In the genomic region with DNA sequence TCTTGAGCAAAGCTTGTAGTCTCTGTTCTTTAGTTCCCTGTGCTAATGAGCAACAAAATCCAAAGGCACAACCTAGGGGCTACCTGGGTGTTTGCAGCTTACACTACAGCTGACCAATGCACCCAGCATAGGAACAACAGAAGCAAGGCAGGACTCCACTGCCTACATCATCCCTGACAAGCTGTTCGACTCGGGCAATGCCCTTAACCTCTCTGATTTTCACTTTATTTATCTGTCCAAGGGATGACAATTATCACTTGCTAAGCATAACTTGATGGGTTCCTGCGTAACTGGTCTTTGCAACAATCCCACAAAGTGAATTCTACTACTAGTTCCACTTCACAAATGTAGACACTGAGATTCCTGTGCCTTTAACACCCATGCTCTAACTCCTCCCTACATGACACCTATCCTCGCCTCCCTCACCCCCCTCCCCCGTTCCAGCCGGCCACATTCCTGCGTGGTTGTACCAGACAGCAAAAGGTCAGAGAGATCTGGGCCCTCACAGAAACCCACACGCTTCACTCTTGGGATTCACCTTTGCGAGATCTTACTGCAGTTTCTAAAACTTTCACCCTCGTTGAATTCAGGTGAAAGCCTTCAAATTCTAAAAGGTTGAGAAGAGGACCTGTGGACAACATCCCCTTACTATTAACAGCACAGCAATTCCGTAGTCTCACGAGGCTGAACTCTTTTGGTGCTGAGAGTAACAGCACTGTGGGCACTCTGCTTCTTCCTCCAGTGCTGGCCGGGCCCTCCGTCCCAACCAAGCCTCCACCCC, we compare ENCODE assay signal across 1 cellular context.
TF ChIP-seq lines count a peak whose summit lies in the region.

No MANE protein-coding gene starts in this region.

TF ChIP-seq in K562, 482 proteins besides CTCF, POLR2A, EP300 and RAD21 (continued from another document and continues in another):
- no peak for TF ChIP-seq ZNF318 (IDR thresholded peaks at IDR 0.05; ENCODE audit: borderline replicate concordance in 1 of 2, low read depth in 1 of 2)
- no peak for TF ChIP-seq NR4A1 (CRISPR knock-in tag; IDR thresholded peaks at IDR 0.05)
- no peak for TF ChIP-seq NR4A1 (tag; IDR thresholded peaks at IDR 0.05)
- TF ChIP-seq, protein P1, sequence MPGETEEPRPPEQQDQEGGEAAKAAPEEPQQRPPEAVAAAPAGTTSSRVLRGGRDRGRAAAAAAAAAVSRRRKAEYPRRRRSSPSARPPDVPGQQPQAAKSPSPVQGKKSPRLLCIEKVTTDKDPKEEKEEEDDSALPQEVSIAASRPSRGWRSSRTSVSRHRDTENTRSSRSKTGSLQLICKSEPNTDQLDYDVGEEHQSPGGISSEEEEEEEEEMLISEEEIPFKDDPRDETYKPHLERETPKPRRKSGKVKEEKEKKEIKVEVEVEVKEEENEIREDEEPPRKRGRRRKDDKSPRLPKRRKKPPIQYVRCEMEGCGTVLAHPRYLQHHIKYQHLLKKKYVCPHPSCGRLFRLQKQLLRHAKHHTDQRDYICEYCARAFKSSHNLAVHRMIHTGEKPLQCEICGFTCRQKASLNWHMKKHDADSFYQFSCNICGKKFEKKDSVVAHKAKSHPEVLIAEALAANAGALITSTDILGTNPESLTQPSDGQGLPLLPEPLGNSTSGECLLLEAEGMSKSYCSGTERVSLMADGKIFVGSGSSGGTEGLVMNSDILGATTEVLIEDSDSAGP (CRISPR knock-in tag; IDR thresholded peaks at IDR 0.05), result peak; percentile 88
- peak; percentile 43 for TF ChIP-seq POLR2B (IDR thresholded peaks at IDR 0.05; ENCODE audit: low read depth, partially characterized antibody)
- TF ChIP-seq RFX1 (IDR thresholded peaks at IDR 0.05), result no peak
- TF ChIP-seq NFE2L1 (tag; IDR thresholded peaks at IDR 0.05; ENCODE audit: borderline replicate concordance, low read depth), result no peak
- TF ChIP-seq KDM1A (IDR thresholded peaks at IDR 0.05), result peak; percentile 75 to 89
- 0 out of 2 replicates have a peak, but pooled peaks have one; percentile 57 for TF ChIP-seq HDAC2 (IDR thresholded peaks at IDR 0.05)
- peak; percentile 73; the same call in 1 of the 2 replicates for TF ChIP-seq TEAD2 (tag; IDR thresholded peaks at IDR 0.05)
- TF ChIP-seq ZNF507 (tag; conservative IDR thresholded peaks at IDR 0.05), result no peak
- TF ChIP-seq EZH2 (IDR thresholded peaks at IDR 0.05; ENCODE audit: borderline replicate concordance, low read depth, low read length), result no peak
- TF ChIP-seq, protein P2, sequence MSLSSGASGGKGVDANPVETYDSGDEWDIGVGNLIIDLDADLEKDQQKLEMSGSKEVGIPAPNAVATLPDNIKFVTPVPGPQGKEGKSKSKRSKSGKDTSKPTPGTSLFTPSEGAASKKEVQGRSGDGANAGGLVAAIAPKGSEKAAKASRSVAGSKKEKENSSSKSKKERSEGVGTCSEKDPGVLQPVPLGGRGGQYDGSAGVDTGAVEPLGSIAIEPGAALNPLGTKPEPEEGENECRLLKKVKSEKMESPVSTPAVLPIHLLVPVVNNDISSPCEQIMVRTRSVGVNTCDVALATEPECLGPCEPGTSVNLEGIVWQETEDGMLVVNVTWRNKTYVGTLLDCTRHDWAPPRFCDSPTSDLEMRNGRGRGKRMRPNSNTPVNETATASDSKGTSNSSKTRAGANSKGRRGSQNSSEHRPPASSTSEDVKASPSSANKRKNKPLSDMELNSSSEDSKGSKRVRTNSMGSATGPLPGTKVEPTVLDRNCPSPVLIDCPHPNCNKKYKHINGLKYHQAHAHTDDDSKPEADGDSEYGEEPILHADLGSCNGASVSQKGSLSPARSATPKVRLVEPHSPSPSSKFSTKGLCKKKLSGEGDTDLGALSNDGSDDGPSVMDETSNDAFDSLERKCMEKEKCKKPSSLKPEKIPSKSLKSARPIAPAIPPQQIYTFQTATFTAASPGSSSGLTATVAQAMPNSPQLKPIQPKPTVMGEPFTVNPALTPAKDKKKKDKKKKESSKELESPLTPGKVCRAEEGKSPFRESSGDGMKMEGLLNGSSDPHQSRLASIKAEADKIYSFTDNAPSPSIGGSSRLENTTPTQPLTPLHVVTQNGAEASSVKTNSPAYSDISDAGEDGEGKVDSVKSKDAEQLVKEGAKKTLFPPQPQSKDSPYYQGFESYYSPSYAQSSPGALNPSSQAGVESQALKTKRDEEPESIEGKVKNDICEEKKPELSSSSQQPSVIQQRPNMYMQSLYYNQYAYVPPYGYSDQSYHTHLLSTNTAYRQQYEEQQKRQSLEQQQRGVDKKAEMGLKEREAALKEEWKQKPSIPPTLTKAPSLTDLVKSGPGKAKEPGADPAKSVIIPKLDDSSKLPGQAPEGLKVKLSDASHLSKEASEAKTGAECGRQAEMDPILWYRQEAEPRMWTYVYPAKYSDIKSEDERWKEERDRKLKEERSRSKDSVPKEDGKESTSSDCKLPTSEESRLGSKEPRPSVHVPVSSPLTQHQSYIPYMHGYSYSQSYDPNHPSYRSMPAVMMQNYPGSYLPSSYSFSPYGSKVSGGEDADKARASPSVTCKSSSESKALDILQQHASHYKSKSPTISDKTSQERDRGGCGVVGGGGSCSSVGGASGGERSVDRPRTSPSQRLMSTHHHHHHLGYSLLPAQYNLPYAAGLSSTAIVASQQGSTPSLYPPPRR (CRISPR knock-in tag; IDR thresholded peaks at IDR 0.05; ENCODE audit: borderline replicate concordance), result no peak
- no peak for TF ChIP-seq HLTF (IDR thresholded peaks at IDR 0.05)
- TF ChIP-seq, protein P3, sequence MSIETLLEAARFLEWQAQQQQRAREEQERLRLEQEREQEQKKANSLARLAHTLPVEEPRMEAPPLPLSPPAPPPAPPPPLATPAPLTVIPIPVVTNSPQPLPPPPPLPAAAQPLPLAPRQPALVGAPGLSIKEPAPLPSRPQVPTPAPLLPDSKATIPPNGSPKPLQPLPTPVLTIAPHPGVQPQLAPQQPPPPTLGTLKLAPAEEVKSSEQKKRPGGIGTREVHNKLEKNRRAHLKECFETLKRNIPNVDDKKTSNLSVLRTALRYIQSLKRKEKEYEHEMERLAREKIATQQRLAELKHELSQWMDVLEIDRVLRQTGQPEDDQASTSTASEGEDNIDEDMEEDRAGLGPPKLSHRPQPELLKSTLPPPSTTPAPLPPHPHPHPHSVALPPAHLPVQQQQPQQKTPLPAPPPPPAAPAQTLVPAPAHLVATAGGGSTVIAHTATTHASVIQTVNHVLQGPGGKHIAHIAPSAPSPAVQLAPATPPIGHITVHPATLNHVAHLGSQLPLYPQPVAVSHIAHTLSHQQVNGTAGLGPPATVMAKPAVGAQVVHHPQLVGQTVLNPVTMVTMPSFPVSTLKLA (conservative IDR thresholded peaks at IDR 0.05), result peak in 1 of 2 experiments; percentile 2; a peak in 1 of 4 replicates
- no peak for TF ChIP-seq RBM17 (IDR thresholded peaks at IDR 0.05; ENCODE audit: borderline replicate concordance, low read depth, low read length)
- no peak for TF ChIP-seq CHCHD3 (CRISPR knock-in tag; IDR thresholded peaks at IDR 0.05)
- no peak for TF ChIP-seq IRF1 (CRISPR knock-in tag; IDR thresholded peaks at IDR 0.05; ENCODE audit: borderline replicate concordance)
- TF ChIP-seq KLF10 (CRISPR knock-in tag; IDR thresholded peaks at IDR 0.05), result no peak
- no peak for TF ChIP-seq RBBP5 (IDR thresholded peaks at IDR 0.05; ENCODE audit: borderline replicate concordance, insufficient read depth, low read length, poor library complexity, severe bottlenecking)
- 0 out of 4 replicates have a peak, but pooled peaks of 1 of the 2 experiments have one; percentile 31 for TF ChIP-seq ARNT (IDR thresholded peaks at IDR 0.05)
